10 cellular contexts compared by ENCODE assay signal in genomic region chr10:102657984-102658724, GRCh38. TPM values are rescaled to one million over a fixed set of nuclear protein-coding genes. Genes with fewer than 3 reads are reported as not detected.
DNase-seq lines count a peak whose midpoint lies in the region; ATAC-seq and TF ChIP-seq lines count a peak whose summit lies in the region.
"Had no signal": no experiment of that assay in that cellular context is flagged by ENCODE, and none has a peak within 500 bp of the region (broad histone marks: within the 10 kb centered on the region; RNA-seq: fewer than 3 reads in every experiment).

No MANE protein-coding gene starts in this region.

- intact Hi-C loops in left colon (cut with DNase I, micrococcal nuclease) (no loop called here), testis (cut with DNase I; ENCODE audit: low total_unique reads) (no loop called here)

- DNase-seq in activated T-cell treated with anti-CD3 and anti-CD28 coated beads, Interleukin-2, amount 50 U/mL, for 24 hours: no peak
- no peak for DNase-seq in activated T-cell treated with anti-CD3 and anti-CD28 coated beads, Interleukin-2, amount 50 U/mL, for 1 hour
- DNase-seq in activated naive CD8-positive, alpha-beta T cell treated with anti-CD3 and anti-CD28 coated beads, Interleukin-2, amount 10 ng/mL, durations not matched to agents 7 days and 5 days: peak; percentile 30
- DNase-seq in left colon (peak; percentile 66 to 75), testis (no peak), HuH-7.5 (ENCODE audit: low spot score) (no peak), AG20443 (ENCODE audit: low spot score) (no peak)
- DNase-seq: anterior cingulate cortex, NCI-H1105 treated with DMSO at 0.1 percent for 48 hours had no signal

- no peaks in the 10 kb centered on the region for H3K9me3 Mint-ChIP-seq in activated T-cell treated with anti-CD3 and anti-CD28 coated beads, Interleukin-2, amount 50 U/mL, for 24 hours
- no peaks in the 10 kb centered on the region for H3K9me3 Mint-ChIP-seq in activated naive CD8-positive, alpha-beta T cell treated with anti-CD3 and anti-CD28 coated beads, Interleukin-2, amount 10 ng/mL, durations not matched to agents 7 days and 5 days

- ATAC-seq in activated naive CD8-positive, alpha-beta T cell treated with anti-CD3 and anti-CD28 coated beads, Interleukin-2, amount 10 ng/mL, durations not matched to agents 7 days and 5 days (ENCODE audit: low read depth): no peak
- ATAC-seq in left colon (peak; percentile 65), GM21423 (IDR thresholded peaks at IDR 0.05; ENCODE audit: unreplicated experiment) (no peak)

- whole genome bisulfite sequencing in testis, 2 donors: 44 to 48% methylated on average over 13 of the region's 13 CpGs

- TF ChIP-seq POLR2A in testis (IDR thresholded peaks at IDR 0.05): no peak

- no peaks in the 10 kb centered on the region for H3K27me3 Mint-ChIP-seq in activated T-cell treated with anti-CD3 and anti-CD28 coated beads, Interleukin-2, amount 50 U/mL, for 24 hours
- H3K27me3 Mint-ChIP-seq in activated naive CD8-positive, alpha-beta T cell treated with anti-CD3 and anti-CD28 coated beads, Interleukin-2, amount 10 ng/mL, durations not matched to agents 7 days and 5 days: no peaks in the 10 kb centered on the region

- no peaks in the 10 kb centered on the region for H3K36me3 ChIP-seq in testis (ENCODE audit: low read depth, missing control alignments)

- no peak overlapping the region for H3K4me3 ChIP-seq in testis

- peaks cover 55% of the 10 kb centered on the region for H3K4me1 Mint-ChIP-seq in activated T-cell treated with anti-CD3 and anti-CD28 coated beads, Interleukin-2, amount 50 U/mL, for 24 hours (ENCODE audit: low read depth)
- peaks cover 49% of the 10 kb centered on the region for H3K4me1 Mint-ChIP-seq in activated naive CD8-positive, alpha-beta T cell treated with anti-CD3 and anti-CD28 coated beads, Interleukin-2, amount 10 ng/mL, durations not matched to agents 7 days and 5 days

- no peaks in the 10 kb centered on the region for H3K27me3 ChIP-seq in testis

- peak overlapping the region; percentile 39 to 60 for H3K27ac ChIP-seq in testis

- no peak for TF ChIP-seq CTCF in testis (IDR thresholded peaks at IDR 0.05)

- H3K36me3 Mint-ChIP-seq in activated T-cell treated with anti-CD3 and anti-CD28 coated beads, Interleukin-2, amount 50 U/mL, for 24 hours (ENCODE audit: low read depth): peaks cover 61% of the 10 kb centered on the region
- H3K36me3 Mint-ChIP-seq in activated naive CD8-positive, alpha-beta T cell treated with anti-CD3 and anti-CD28 coated beads, Interleukin-2, amount 10 ng/mL, durations not matched to agents 7 days and 5 days: peaks cover 26% of the 10 kb centered on the region

- H3K4me3 Mint-ChIP-seq in activated T-cell treated with anti-CD3 and anti-CD28 coated beads, Interleukin-2, amount 50 U/mL, for 24 hours: no peak overlapping the region
- peak overlapping the region; percentile 37 for H3K4me3 Mint-ChIP-seq in activated naive CD8-positive, alpha-beta T cell treated with anti-CD3 and anti-CD28 coated beads, Interleukin-2, amount 10 ng/mL, durations not matched to agents 7 days and 5 days

- peaks cover 25% of the 10 kb centered on the region for H3K4me1 ChIP-seq in testis

- POLR2A ChIA-PET in activated naive CD8-positive, alpha-beta T cell treated with anti-CD3 and anti-CD28 coated beads, Interleukin-2, amount 10 ng/mL, durations not matched to agents 7 days and 5 days (lab: Charles Lee): interaction anchor here (0.8 to 8.9 kb wide), 7 partner anchors 8 to 55 kb away, joined by 3 to 94 read pairs (median 9); partner anchors contain the start of gene TRIM8

- no peaks in the 10 kb centered on the region for H3K9me3 ChIP-seq in testis

- H3K27ac Mint-ChIP-seq in activated T-cell treated with anti-CD3 and anti-CD28 coated beads, Interleukin-2, amount 50 U/mL, for 24 hours: peak overlapping the region; percentile 66
- H3K27ac Mint-ChIP-seq in activated naive CD8-positive, alpha-beta T cell treated with anti-CD3 and anti-CD28 coated beads, Interleukin-2, amount 10 ng/mL, durations not matched to agents 7 days and 5 days: peak overlapping the region; percentile 90

RNA-seq across cellular contexts. Expression of gene TRIM8, which starts 13.9 kb away (rescaled TPM):
- 10 to 100 TPM; 54.7 to 55.1 TPM for total RNA-seq in activated naive CD8-positive, alpha-beta T cell treated with anti-CD3 and anti-CD28 coated beads, Interleukin-2, amount 10 ng/mL, durations not matched to agents 7 days and 5 days
- total RNA-seq in left colon (10 to 100 TPM; 58.4 to 64.0 TPM), testis (100 to 1,000 TPM; 114 to 170 TPM)
- polyA plus RNA-seq in testis (ENCODE audit: insufficient read depth, low read depth, low replicate concordance): 69.8 TPM

RNA-seq across cellular contexts. Expression of gene ARL3, which starts 56.0 kb away (rescaled TPM):
- total RNA-seq in activated naive CD8-positive, alpha-beta T cell treated with anti-CD3 and anti-CD28 coated beads, Interleukin-2, amount 10 ng/mL, durations not matched to agents 7 days and 5 days: 1 to 10 TPM; 4.6 TPM
- 1 to 10 TPM; 2.5 to 4.2 TPM for total RNA-seq in left colon
- 10 to 100 TPM; 10.8 to 10.9 TPM for total RNA-seq in testis
- polyA plus RNA-seq in testis (ENCODE audit: insufficient read depth, low read depth, low replicate concordance): 25.2 TPM

RNA-seq across cellular contexts. Expression of gene SFXN2, which starts 56.3 kb away (rescaled TPM):
- 10 to 100 TPM; 19.4 to 21.1 TPM for total RNA-seq in activated naive CD8-positive, alpha-beta T cell treated with anti-CD3 and anti-CD28 coated beads, Interleukin-2, amount 10 ng/mL, durations not matched to agents 7 days and 5 days
- total RNA-seq in left colon (10 to 100 TPM; 11.7 to 15.0 TPM), testis (1 to 10 TPM; 5.6 to 9.8 TPM)
- 4.4 TPM for polyA plus RNA-seq in testis (ENCODE audit: insufficient read depth, low read depth, low replicate concordance)

Comparison
In these comparisons a context has a peak if more than half of its experiments do, and no peak if none do; other contexts are left out.
1. DNase-seq: peak in activated naive CD8-positive, alpha-beta T cell treated with anti-CD3 and anti-CD28 coated beads, Interleukin-2, amount 10 ng/mL, durations not matched to agents 7 days and 5 days (single experiment) and left colon (2 of 2); none in activated T-cell treated with anti-CD3 and anti-CD28 coated beads, Interleukin-2, amount 50 U/mL, for 24 hours (single experiment), activated T-cell treated with anti-CD3 and anti-CD28 coated beads, Interleukin-2, amount 50 U/mL, for 1 hour (single experiment), testis (single experiment), HuH-7.5 (single experiment) and AG20443 (single experiment).